In genomic region chr5:178123094-178123986, GRCh38 we compare ENCODE assay signal across 15 cellular contexts. TPM values are rescaled to one million over a fixed set of nuclear protein-coding genes. Genes with fewer than 3 reads are reported as not detected.
A peak's percentile ranks its signal among the peaks of the same experiment; 100 is the strongest.
DNase-seq lines count a peak whose midpoint lies in the region; ATAC-seq and TF ChIP-seq lines count a peak whose summit lies in the region.
"Had no signal": no experiment of that assay in that cellular context is flagged by ENCODE, and none has a peak within 500 bp of the region (broad histone marks: within the 10 kb centered on the region; RNA-seq: fewer than 3 reads in every experiment).

No MANE protein-coding gene starts in this region.

- H3K27me3 Mint-ChIP-seq in activated T-helper 1 cell treated with anti-CD3 and anti-CD28 coated beads, Interleukin-12 subunit alpha, Interleukin-12 subunit beta, Interleukin-2, Interleukin-4 antibody, amounts not matched to agents 30 ng/mL and 10 ng/mL and 1 ng/mL, durations not matched to agents 14 hours and 24 hours and 36 hours (ENCODE audit: insufficient read depth) = peaks cover 2% of the 10 kb centered on the region
- H3K27me3 Mint-ChIP-seq in T-cell = no peaks in the 10 kb centered on the region

- peaks cover 0 to 43% (median 0%) of the 10 kb centered on the region in 11 experiments; a peak in 5 of 22 replicates for H3K27me3 ChIP-seq in BLaER1 treated with 17β-estradiol and CSF1 and Interleukin-3, amounts not matched to agents 10 nM and 100 nM
- no peaks in the 10 kb centered on the region for H3K27me3 ChIP-seq in breast epithelium
- H3K27me3 ChIP-seq in mucosa of stomach (ENCODE audit: control insufficient read depth, insufficient read depth, low read length) = peaks cover 2% of the 10 kb centered on the region
- H3K27me3 ChIP-seq: testis had no signal

- no peaks in the 10 kb centered on the region for H3K9me3 ChIP-seq in BLaER1 treated with 17β-estradiol and CSF1 and Interleukin-3, amounts not matched to agents 10 nM and 100 nM (replicated peaks in 1 of 11)
- H3K9me3 ChIP-seq in HEK293 (ENCODE audit: control insufficient read depth, insufficient read depth, low read depth, low read length) (no peaks in the 10 kb centered on the region), breast epithelium (no peaks in the 10 kb centered on the region), mucosa of stomach (ENCODE audit: control insufficient read depth, low read length) (no peaks in the 10 kb centered on the region)
- H3K9me3 ChIP-seq: testis had no signal

- TF ChIP-seq POLR2A in breast epithelium (IDR thresholded peaks at IDR 0.05) = no peak

- no peaks in the 10 kb centered on the region for H3K36me3 Mint-ChIP-seq in activated T-helper 1 cell treated with anti-CD3 and anti-CD28 coated beads, Interleukin-12 subunit alpha, Interleukin-12 subunit beta, Interleukin-2, Interleukin-4 antibody, amounts not matched to agents 30 ng/mL and 10 ng/mL and 1 ng/mL, durations not matched to agents 14 hours and 24 hours and 36 hours (ENCODE audit: low read depth)
- H3K36me3 Mint-ChIP-seq in T-cell = no peaks in the 10 kb centered on the region

- DNase-seq in breast epithelium (ENCODE audit: low spot score in 2 of 2) = peak; percentile 61 to 76
- no peak for DNase-seq in activated T-helper 1 cell treated with anti-CD3 and anti-CD28 coated beads, Interleukin-12 subunit alpha, Interleukin-12 subunit beta, Interleukin-2, Interleukin-4 antibody, amounts not matched to agents 30 ng/mL and 10 ng/mL and 1 ng/mL, durations not matched to agents 14 hours and 24 hours and 36 hours (ENCODE audit: low spot score)
- no peak for DNase-seq in RPMI8226
- DNase-seq in T-cell = no peak
- DNase-seq: activated CD8-positive, alpha-beta memory T cell treated with anti-CD3 and anti-CD28 coated beads for 24 hours; IMR-90; left cardiac atrium; NCI-H2081 treated with DMSO at 0.1 percent for 48 hours; NCI-H526 treated with DMSO at 0.1 percent for 48 hours; stimulated activated CD4-positive, alpha-beta T cell treated with anti-CD3 and anti-CD28 coated beads, Interleukin-4, amount 100 ng/mL, for 1 hour; testis had no signal

- POLR2A ChIA-PET in HEK293 (lab: Yijun Ruan, JAX) = interaction anchor here (0.8 kb wide), 1 partner anchor 11 kb away, joined by 3 read pairs; no protein-coding TSS in a partner anchor
- POLR2A ChIA-PET in T-cell (lab: Charles Lee) = no interaction called here

- peaks cover 47 to 89% (median 87%) of the 10 kb centered on the region in 10 experiments for H3K4me1 ChIP-seq in BLaER1 treated with 17β-estradiol and CSF1 and Interleukin-3, amounts not matched to agents 10 nM and 100 nM
- H3K4me1 ChIP-seq in HEK293 (ENCODE audit: control insufficient read depth, insufficient read depth, low read length) = 0 out of 2 replicates have a peak, but pooled peaks cover 2% of the 10 kb centered on the region
- peaks cover 15 to 38% of the 10 kb centered on the region in 2 donors for H3K4me1 ChIP-seq in breast epithelium
- H3K4me1 ChIP-seq in mucosa of stomach (ENCODE audit: control insufficient read depth, insufficient read depth, low read length) = peaks cover 23% of the 10 kb centered on the region

- no peak overlapping the region for H3K4me3 Mint-ChIP-seq in activated T-helper 1 cell treated with anti-CD3 and anti-CD28 coated beads, Interleukin-12 subunit alpha, Interleukin-12 subunit beta, Interleukin-2, Interleukin-4 antibody, amounts not matched to agents 30 ng/mL and 10 ng/mL and 1 ng/mL, durations not matched to agents 14 hours and 24 hours and 36 hours
- H3K4me3 Mint-ChIP-seq in T-cell = no peak overlapping the region

- peak overlapping the region in 4 of 11 experiments; percentile 80 to 94 (median 86); a peak in 6 of 22 replicates for H3K27ac ChIP-seq in BLaER1 treated with 17β-estradiol and CSF1 and Interleukin-3, amounts not matched to agents 10 nM and 100 nM
- H3K27ac ChIP-seq in HEK293 (ENCODE audit: extremely low read depth, low read depth, low read length) (no peak overlapping the region), breast epithelium (peak overlapping the region; percentile 92 to 94)
- H3K27ac ChIP-seq: testis had no signal

- intact Hi-C loops in breast epithelium (cut with DNase I; ENCODE audit: low total_unique reads) = no loop called here
- intact Hi-C loops in activated T-helper 1 cell treated with anti-CD3 and anti-CD28 coated beads, Interleukin-12 subunit alpha, Interleukin-12 subunit beta, Interleukin-2, Interleukin-4 antibody, amounts not matched to agents 30 ng/mL and 10 ng/mL and 1 ng/mL, durations not matched to agents 14 hours and 24 hours and 36 hours (cut with micrococcal nuclease) = no loop called here

- TF ChIP-seq CTCF in HEK293 (tag by site-specific recombination; IDR thresholded peaks at IDR 0.05) = no peak
- no peak for TF ChIP-seq CTCF in breast epithelium (IDR thresholded peaks at IDR 0.05)

- H3K4me1 Mint-ChIP-seq in activated T-helper 1 cell treated with anti-CD3 and anti-CD28 coated beads, Interleukin-12 subunit alpha, Interleukin-12 subunit beta, Interleukin-2, Interleukin-4 antibody, amounts not matched to agents 30 ng/mL and 10 ng/mL and 1 ng/mL, durations not matched to agents 14 hours and 24 hours and 36 hours (ENCODE audit: low read depth) = no peaks in the 10 kb centered on the region
- peaks cover 11 to 17% (median 12%) of the 10 kb centered on the region in 3 donors for H3K4me1 Mint-ChIP-seq in T-cell

- CTCF ChIA-PET in HEK293 (lab: Yijun Ruan, JAX) = interaction anchor here (0.6 to 1.0 kb wide), 3 partner anchors 48 to 112 kb away, joined by 3 to 4 read pairs (median 3); no protein-coding TSS in a partner anchor
- CTCF ChIA-PET in T-cell (lab: Charles Lee) = interaction anchor here in 1 of 2 donors (0.8 kb wide), 1 partner anchor 47 kb away, joined by 3 read pairs; no protein-coding TSS in a partner anchor

- no peaks in the 10 kb centered on the region for H3K9me3 Mint-ChIP-seq in activated T-helper 1 cell treated with anti-CD3 and anti-CD28 coated beads, Interleukin-12 subunit alpha, Interleukin-12 subunit beta, Interleukin-2, Interleukin-4 antibody, amounts not matched to agents 30 ng/mL and 10 ng/mL and 1 ng/mL, durations not matched to agents 14 hours and 24 hours and 36 hours
- H3K9me3 Mint-ChIP-seq in T-cell = no peaks in the 10 kb centered on the region

- ATAC-seq in HG03469 (IDR thresholded peaks at IDR 0.05; ENCODE audit: unreplicated experiment) (no peak), T-cell (replicated peaks in 1 of 4) (no peak)

- H3K36me3 ChIP-seq in BLaER1 treated with 17β-estradiol and CSF1 and Interleukin-3, amounts not matched to agents 10 nM and 100 nM = 0 out of 22 replicates have a peak, but pooled peaks cover 0 to 6% (median 0%) of the 10 kb centered on the region in 11 experiments
- H3K36me3 ChIP-seq in HEK293 (ENCODE audit: control insufficient read depth in 2 of 2, insufficient read depth in 1 of 2, low read length in 2 of 2) = peaks cover 0 to 10% of the 10 kb centered on the region in 2 experiments; a peak in 1 of 3 replicates
- no peaks in the 10 kb centered on the region for H3K36me3 ChIP-seq in breast epithelium
- no peaks in the 10 kb centered on the region for H3K36me3 ChIP-seq in mucosa of stomach (ENCODE audit: control insufficient read depth, insufficient read depth, low read length)

- peak overlapping the region in 6 of 11 experiments; percentile 24 to 86 (median 78); a peak in 10 of 22 replicates for H3K9ac ChIP-seq in BLaER1 treated with 17β-estradiol and CSF1 and Interleukin-3, amounts not matched to agents 10 nM and 100 nM
- peak overlapping the region; percentile 7 for H3K9ac ChIP-seq in mucosa of stomach (ENCODE audit: low read length)

- peaks cover 0 to 55% (median 12%) of the 10 kb centered on the region in 11 experiments; a peak in 10 of 22 replicates for H4K20me1 ChIP-seq in BLaER1 treated with 17β-estradiol and CSF1 and Interleukin-3, amounts not matched to agents 10 nM and 100 nM

- peak overlapping the region; percentile 13 to 100 (median 99); a peak in 21 of 22 replicates for H3K4me2 ChIP-seq in BLaER1 treated with 17β-estradiol and CSF1 and Interleukin-3, amounts not matched to agents 10 nM and 100 nM

- H3K27ac Mint-ChIP-seq in activated T-helper 1 cell treated with anti-CD3 and anti-CD28 coated beads, Interleukin-12 subunit alpha, Interleukin-12 subunit beta, Interleukin-2, Interleukin-4 antibody, amounts not matched to agents 30 ng/mL and 10 ng/mL and 1 ng/mL, durations not matched to agents 14 hours and 24 hours and 36 hours = no peak overlapping the region
- no peak overlapping the region for H3K27ac Mint-ChIP-seq in T-cell

- H3K4me3 ChIP-seq in BLaER1 treated with 17β-estradiol and CSF1 and Interleukin-3, amounts not matched to agents 10 nM and 100 nM = peak overlapping the region in 2 of 10 experiments; percentile 50 to 51; a peak in 2 of 20 replicates
- no peak overlapping the region for H3K4me3 ChIP-seq in HEK293 (ENCODE audit: low read depth, low read length)
- H3K4me3 ChIP-seq in breast epithelium = peak overlapping the region in 1 of 3 donors; percentile 35
- H3K4me3 ChIP-seq in mucosa of stomach (ENCODE audit: low read length) = no peak overlapping the region
- H3K4me3 ChIP-seq: testis had no signal

TF ChIP-seq in HEK293, 187 proteins besides CTCF, POLR2A, EP300 and RAD21 (continues in another document):
- TF ChIP-seq ZNF785 (tag by site-specific recombination; IDR thresholded peaks at IDR 0.05) (no peak), ZFHX2 (tag by site-specific recombination; conservative IDR thresholded peaks at IDR 0.05) (peak; percentile 42; the same call in 1 of the 2 replicates), EGR2 (tag by site-specific recombination; IDR thresholded peaks at IDR 0.05; ENCODE audit: low read depth) (peak; percentile 27; the same call in 1 of the 2 replicates)

RNA-seq across cellular contexts. Expression of gene RMND5B, which starts 7.5 kb away (rescaled TPM):
- total RNA-seq in breast epithelium = 10 to 100 TPM; 34.4 to 40.4 (median 36.3) TPM
- total RNA-seq in activated T-helper 1 cell treated with anti-CD3 and anti-CD28 coated beads, Interleukin-12 subunit alpha, Interleukin-12 subunit beta, Interleukin-2, Interleukin-4 antibody, amounts not matched to agents 30 ng/mL and 10 ng/mL and 1 ng/mL, durations not matched to agents 14 hours and 24 hours and 36 hours = 23.9 and 28.0 TPM in 2 replicates
- total RNA-seq in T-cell = 10 to 100 TPM; 22.4 to 40.9 (median 34.7) TPM

RNA-seq across cellular contexts. Expression of gene N4BP3, which starts 10.0 kb away (rescaled TPM):
- total RNA-seq in breast epithelium = 1 to 10 TPM in 2 of 3 donors, under 1 TPM in 1; 0.32 to 9.8 (median 4.9) TPM
- 1.8 TPM in 2 replicates for total RNA-seq in activated T-helper 1 cell treated with anti-CD3 and anti-CD28 coated beads, Interleukin-12 subunit alpha, Interleukin-12 subunit beta, Interleukin-2, Interleukin-4 antibody, amounts not matched to agents 30 ng/mL and 10 ng/mL and 1 ng/mL, durations not matched to agents 14 hours and 24 hours and 36 hours
- total RNA-seq in T-cell = 1 to 10 TPM; 4.0 to 8.1 (median 6.9) TPM

RNA-seq across cellular contexts. Expression of gene NHP2, which starts 30.3 kb away (rescaled TPM):
- total RNA-seq in breast epithelium = 100 to 1,000 TPM; 148 to 256 (median 220) TPM
- total RNA-seq in activated T-helper 1 cell treated with anti-CD3 and anti-CD28 coated beads, Interleukin-12 subunit alpha, Interleukin-12 subunit beta, Interleukin-2, Interleukin-4 antibody, amounts not matched to agents 30 ng/mL and 10 ng/mL and 1 ng/mL, durations not matched to agents 14 hours and 24 hours and 36 hours = 264 and 265 TPM in 2 replicates
- total RNA-seq in T-cell = 10 to 100 TPM; 61.2 to 95.6 (median 91.2) TPM

Comparison
In these comparisons a context has a peak if more than half of its experiments do, and no peak if none do; other contexts are left out.
1. DNase-seq: peak in breast epithelium (2 of 2); none in activated T-helper 1 cell treated with anti-CD3 and anti-CD28 coated beads, Interleukin-12 subunit alpha, Interleukin-12 subunit beta, Interleukin-2, Interleukin-4 antibody, amounts not matched to agents 30 ng/mL and 10 ng/mL and 1 ng/mL, durations not matched to agents 14 hours and 24 hours and 36 hours (single experiment), RPMI8226 (single experiment) and T-cell (0 of 34).